In the genomic region with DNA sequence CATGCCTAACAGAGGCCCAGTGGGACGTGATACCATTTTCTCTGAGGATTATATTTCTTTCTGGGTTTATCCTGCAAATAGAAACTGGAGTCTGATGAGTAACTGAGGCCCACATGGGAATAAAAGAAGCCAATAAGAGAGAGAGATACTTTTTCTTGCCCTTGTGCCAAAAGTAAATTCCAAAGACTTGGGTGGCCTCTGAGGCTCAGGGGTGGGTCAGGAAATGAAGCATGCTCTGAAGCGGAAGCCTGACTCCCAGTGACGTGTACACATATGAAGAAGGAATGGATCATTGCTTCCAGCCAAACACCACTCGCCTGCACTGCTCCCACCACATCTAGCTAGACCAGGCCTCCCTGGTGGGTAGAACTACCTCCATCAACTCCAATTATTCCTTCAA, we compare ENCODE assay signal across 13 cellular contexts.
A peak's percentile ranks its signal among the peaks of the same experiment; 100 is the strongest.
DNase-seq lines count a peak whose midpoint lies in the region; ATAC-seq and TF ChIP-seq lines count a peak whose summit lies in the region.
"Had no signal": no experiment of that assay in that cellular context is flagged by ENCODE, and none has a peak within 500 bp of the region (broad histone marks: within the 10 kb centered on the region; RNA-seq: fewer than 3 reads in every experiment).

No MANE protein-coding gene starts in this region.

- ATAC-seq in lung (ENCODE audit: insufficient read depth, low FRiP score) (peak; percentile 27), GM21737 (IDR thresholded peaks at IDR 0.05; ENCODE audit: unreplicated experiment) (no peak)
- no peak for ATAC-seq in naive thymus-derived CD4-positive, alpha-beta T cell
- ATAC-seq: T-cell had no signal

- DNase-seq in AG04449 (ENCODE audit: low read depth, low spot score) (peak; percentile 95), M059J (ENCODE audit: low read depth) (peak; percentile 94), dermis blood vessel endothelial cell (peak; percentile 93), lung (ENCODE audit: low spot score) (no peak), OCI-M1 (lab: John Stamatoyannopoulos, UW) (no peak), amygdala (lab: John Stamatoyannopoulos, UW) (no peak)
- no peak for DNase-seq in naive thymus-derived CD4-positive, alpha-beta T cell
- DNase-seq: activated CD8-positive, alpha-beta memory T cell treated with anti-CD3 and anti-CD28 coated beads for 24 hours; T-cell had no signal

- no peaks in the 10 kb centered on the region for H3K36me3 ChIP-seq in lung (ENCODE audit: control insufficient read depth in 2 of 2, insufficient read depth in 2 of 2, low read length in 2 of 2)
- no peaks in the 10 kb centered on the region for H3K36me3 ChIP-seq in naive thymus-derived CD4-positive, alpha-beta T cell (ENCODE audit: control insufficient read depth in 2 of 3, insufficient read depth in 3 of 3, low read length in 3 of 3)
- H3K36me3 ChIP-seq: vagina had no signal

- H3K9me3 Mint-ChIP-seq in naive thymus-derived CD4-positive, alpha-beta T cell: no peaks in the 10 kb centered on the region
- H3K9me3 Mint-ChIP-seq: CD14-positive monocyte, T-cell had no signal

- H3K27ac ChIP-seq in lung (ENCODE audit: low read depth in 1 of 2, low read length in 1 of 2): no peak overlapping the region
- H3K27ac ChIP-seq in naive thymus-derived CD4-positive, alpha-beta T cell (ENCODE audit: low read depth, low read length): no peak overlapping the region
- H3K27ac ChIP-seq: vagina had no signal

- no peak for TF ChIP-seq CTCF in AG04449 (IDR thresholded peaks at IDR 0.05; ENCODE audit: insufficient read depth, low read length, missing control alignments)
- no peak for TF ChIP-seq CTCF in lung (IDR thresholded peaks at IDR 0.05; ENCODE audit: control extremely low read depth, extremely low read depth)

- no peaks in the 10 kb centered on the region for H3K27me3 ChIP-seq in lung (ENCODE audit: control insufficient read depth, insufficient read depth)
- H3K27me3 ChIP-seq in naive thymus-derived CD4-positive, alpha-beta T cell (ENCODE audit: control insufficient read depth in 2 of 2, insufficient read depth in 2 of 2, low read length in 2 of 2): no peaks in the 10 kb centered on the region
- H3K27me3 ChIP-seq: vagina had no signal

- CTCF ChIA-PET in AG04449 (lab: Yijun Ruan, JAX): interaction anchor here (1.0 to 5.7 kb wide), 4 partner anchors 13 to 1167 kb away, joined by 3 to 60 read pairs (median 36); no protein-coding TSS in a partner anchor
- CTCF ChIA-PET in naive thymus-derived CD4-positive, alpha-beta T cell (lab: Charles Lee): no interaction called here

- H3K4me3 ChIP-seq in AG04449 (ENCODE audit: low read depth, low read length) (no peak overlapping the region), lung (no peak overlapping the region)
- no peak overlapping the region for H3K4me3 ChIP-seq in naive thymus-derived CD4-positive, alpha-beta T cell (ENCODE audit: low read length)
- H3K4me3 ChIP-seq: vagina had no signal

- H3K4me3 Mint-ChIP-seq in naive thymus-derived CD4-positive, alpha-beta T cell: no peak overlapping the region
- H3K4me3 Mint-ChIP-seq: brain, CD14-positive monocyte, T-cell had no signal

- no peaks in the 10 kb centered on the region for H3K9me3 ChIP-seq in lung (ENCODE audit: control insufficient read depth in 2 of 2, insufficient read depth in 1 of 2, low read length in 1 of 2)
- no peaks in the 10 kb centered on the region for H3K9me3 ChIP-seq in naive thymus-derived CD4-positive, alpha-beta T cell (ENCODE audit: control insufficient read depth in 2 of 3, low read length in 3 of 3)
- H3K9me3 ChIP-seq: vagina had no signal

- WGBS in lung, 2 donors: 48 to 79% methylated on average over 4 of the region's 4 CpGs

- H3K36me3 Mint-ChIP-seq in naive thymus-derived CD4-positive, alpha-beta T cell: no peaks in the 10 kb centered on the region
- H3K36me3 Mint-ChIP-seq: brain, CD14-positive monocyte, T-cell had no signal

- H3K27me3 Mint-ChIP-seq in naive thymus-derived CD4-positive, alpha-beta T cell: peaks cover 3 to 14% (median 7%) of the 10 kb centered on the region in 5 donors
- H3K27me3 Mint-ChIP-seq: brain had no signal

- intact Hi-C loops in naive thymus-derived CD4-positive, alpha-beta T cell (cut with micrococcal nuclease): loop anchor here (5.0 to 10.0 kb wide), 2 partner anchors 1297 to 1985 kb away; no protein-coding TSS in a partner anchor

- H3K4me1 Mint-ChIP-seq in naive thymus-derived CD4-positive, alpha-beta T cell: peaks cover 0 to 7% (median 5%) of the 10 kb centered on the region in 7 donors
- H3K4me1 Mint-ChIP-seq: CD14-positive monocyte had no signal

- POLR2A ChIA-PET in AG04449 (lab: Yijun Ruan, JAX): no interaction called here
- POLR2A ChIA-PET in naive thymus-derived CD4-positive, alpha-beta T cell (lab: Charles Lee): no interaction called here

- no peak overlapping the region for H3K27ac Mint-ChIP-seq in naive thymus-derived CD4-positive, alpha-beta T cell
- H3K27ac Mint-ChIP-seq: CD14-positive monocyte, T-cell had no signal

- peaks cover 0 to 3% of the 10 kb centered on the region in 2 donors for H3K4me1 ChIP-seq in lung (ENCODE audit: control insufficient read depth in 2 of 2, insufficient read depth in 2 of 2, low read length in 2 of 2)
- no peaks in the 10 kb centered on the region for H3K4me1 ChIP-seq in naive thymus-derived CD4-positive, alpha-beta T cell (ENCODE audit: control insufficient read depth in 2 of 2, insufficient read depth in 2 of 2, low read length in 2 of 2)
- H3K4me1 ChIP-seq: vagina had no signal

Comparison
In these comparisons a context has a peak if more than half of its experiments do, and no peak if none do; other contexts are left out.
1. DNase-seq: peak in AG04449 (single experiment), M059J (single experiment) and dermis blood vessel endothelial cell (single experiment); none in lung (single experiment), naive thymus-derived CD4-positive, alpha-beta T cell (0 of 9), OCI-M1 (single experiment) and amygdala (0 of 56).